In genomic region chr3:105747056-105747455, GRCh38 we compare ENCODE assay signal across 8 cellular contexts.
A peak's percentile ranks its signal among the peaks of the same experiment; 100 is the strongest.
DNase-seq lines count a peak whose midpoint lies in the region; ATAC-seq and TF ChIP-seq lines count a peak whose summit lies in the region.

No MANE protein-coding gene starts in this region.

- peak overlapping the region; percentile 60 for H3K27ac ChIP-seq in vagina

- TF ChIP-seq POLR2A in vagina (IDR thresholded peaks at IDR 0.05): no peak

- H3K36me3 ChIP-seq in vagina: peaks cover 0 to 9% of the 10 kb centered on the region in 2 donors

- H3K4me1 ChIP-seq in vagina: peaks cover 34% of the 10 kb centered on the region

- ATAC-seq in Right ventricle myocardium inferior: peak; percentile 84
- ATAC-seq in GM21737 (IDR thresholded peaks at IDR 0.05; ENCODE audit: unreplicated experiment): no peak

- intact Hi-C loops in Right ventricle myocardium inferior (cut with DNase I): no loop called here
- intact Hi-C loops in cardiac septum (cut with DNase I): loop anchor here (5.0 kb wide), 2 partner anchors 45 to 120 kb away; partner anchors contain the start of gene CBLB
- intact Hi-C loops in vagina (cut with DNase I): no loop called here

- no peaks in the 10 kb centered on the region for H3K9me3 ChIP-seq in vagina

- H3K4me3 ChIP-seq in vagina: no peak overlapping the region

- TF ChIP-seq CTCF in vagina (IDR thresholded peaks at IDR 0.05): no peak

- H3K27me3 ChIP-seq in vagina: no peaks in the 10 kb centered on the region

- no peak for DNase-seq in Right ventricle myocardium inferior (ENCODE audit: missing footprints)
- no peak for DNase-seq in cardiac septum (ENCODE audit: low spot score)
- DNase-seq in astrocyte of the hippocampus (ENCODE audit: low read depth, low spot score): peak; percentile 60
- DNase-seq in kidney glomerular epithelial cell (lab: John Stamatoyannopoulos, UW): peak; percentile 61
- DNase-seq in vagina (ENCODE audit: extremely low spot score in 2 of 2): no peak
- DNase-seq in stimulated activated CD4-positive, alpha-beta T cell treated with anti-CD3 and anti-CD28 coated beads, Interleukin-12 subunit alpha, Interleukin-12 subunit beta, amount 100 ng/mL, for 4 hours: no peak
- DNase-seq in SK-N-DZ (ENCODE audit: low spot score): no peak

Comparison
In these comparisons a context has a peak if more than half of its experiments do, and no peak if none do; other contexts are left out.
1. DNase-seq: peak in astrocyte of the hippocampus (single experiment) and kidney glomerular epithelial cell (single experiment); none in Right ventricle myocardium inferior (single experiment), cardiac septum (single experiment), vagina (0 of 2), stimulated activated CD4-positive, alpha-beta T cell treated with anti-CD3 and anti-CD28 coated beads, Interleukin-12 subunit alpha, Interleukin-12 subunit beta, amount 100 ng/mL, for 4 hours (single experiment) and SK-N-DZ (single experiment).